Comparison of ENCODE assay signal across 28 cellular contexts in genomic region chr20:61890210-61890609, GRCh38.
"Had no signal": no experiment of that assay in that cellular context is flagged by ENCODE, and none has a peak within 500 bp of the region (broad histone marks: within the 10 kb centered on the region; RNA-seq: fewer than 3 reads in every experiment).

No MANE protein-coding gene starts in this region.

- DNase-seq: naive thymus-derived CD8-positive, alpha-beta T cell; nephron progenitor cell; occipital lobe; ovary; right cardiac atrium; stimulated activated CD4-positive, alpha-beta T cell treated with anti-CD3 and anti-CD28 coated beads, Interleukin-12 subunit alpha, Interleukin-12 subunit beta, amount 100 ng/mL, for 4 hours; stimulated activated CD4-positive, alpha-beta T cell treated with anti-CD3 and anti-CD28 coated beads, Interleukin-1b, Interleukin-23, amount 100 ng/mL, for 48 hours; stimulated activated CD4-positive, alpha-beta T cell treated with anti-CD3 and anti-CD28 coated beads, Interleukin-4, amount 100 ng/mL, for 1 hour; stimulated activated CD4-positive, alpha-beta T cell treated with anti-CD3 and anti-CD28 coated beads, Interleukin-4, amount 100 ng/mL, for 4 hours; stimulated activated CD8-positive, alpha-beta memory T cell treated with anti-CD3 and anti-CD28 coated beads, Interleukin-4, amount 100 ng/mL, for 48 hours; stimulated activated naive CD4-positive, alpha-beta T cell; stimulated activated naive CD8-positive, alpha-beta T cell treated with anti-CD3 and anti-CD28 coated beads, Interleukin-15, amount 100 ng/mL, for 72 hours; stimulated activated naive CD8-positive, alpha-beta T cell treated with anti-CD3 and anti-CD28 coated beads, Interleukin-15, Interleukin-2, amounts not matched to agents 100 U/mL and 50 U/mL, for 24 hours; substantia nigra; testis; tibial artery; transverse colon; upper lobe of right lung; uterus had no signal

- H3K36me3 ChIP-seq: ovary, spleen, suprapubic skin, tibial artery, transverse colon, upper lobe of right lung, uterus had no signal

- H2AFZ ChIP-seq: parathyroid adenoma had no signal

- H3K9me3 ChIP-seq: ovary, psoas muscle, spleen, suprapubic skin, testis, tibial artery, transverse colon, upper lobe of right lung, uterus had no signal

- H3K27me3 ChIP-seq: ovary, testis, upper lobe of right lung, uterus had no signal

- H3K4me3 ChIP-seq: ovary, psoas muscle, skin epidermis, smooth muscle cell, spleen, suprapubic skin, testis, tibial artery, transverse colon, upper lobe of right lung, uterus had no signal

- ATAC-seq: naive thymus-derived CD8-positive, alpha-beta T cell; natural killer cell treated with Interleukin-12 subunit alpha and Interleukin-12 subunit beta and Interleukin-15 and Interleukin-18, amount 100 ng/mL, for 72 hours; psoas muscle; right cardiac atrium; sciatic nerve; stimulated activated memory B cell treated with anti-CD40 and anti-IgM and Interleukin-4, amounts not matched to agents 10 μg/mL and 1 μg/mL and 100 μg/mL, for 72 hours; stimulated activated naive CD8-positive, alpha-beta T cell treated with anti-CD3 and anti-CD28 coated beads, Interleukin-15, amount 100 ng/mL, for 72 hours; stimulated activated naive CD8-positive, alpha-beta T cell treated with anti-CD3 and anti-CD28 coated beads, Interleukin-15, Interleukin-2, amounts not matched to agents 100 U/mL and 50 U/mL, for 24 hours; upper lobe of right lung had no signal

- H3K79me2 ChIP-seq: parathyroid adenoma had no signal

- H3K4me2 ChIP-seq: smooth muscle cell had no signal

- H3K9ac ChIP-seq: parathyroid adenoma had no signal

- H3K4me1 ChIP-seq: parathyroid adenoma, psoas muscle, suprapubic skin, testis, tibial artery, transverse colon, upper lobe of right lung, uterus had no signal

- H3K27ac ChIP-seq: ovary, parathyroid adenoma, psoas muscle, skin epidermis, spleen, suprapubic skin, testis, tibial artery, transverse colon, upper lobe of right lung, uterus had no signal
